24 cellular contexts compared by ENCODE assay signal in the genomic region with DNA sequence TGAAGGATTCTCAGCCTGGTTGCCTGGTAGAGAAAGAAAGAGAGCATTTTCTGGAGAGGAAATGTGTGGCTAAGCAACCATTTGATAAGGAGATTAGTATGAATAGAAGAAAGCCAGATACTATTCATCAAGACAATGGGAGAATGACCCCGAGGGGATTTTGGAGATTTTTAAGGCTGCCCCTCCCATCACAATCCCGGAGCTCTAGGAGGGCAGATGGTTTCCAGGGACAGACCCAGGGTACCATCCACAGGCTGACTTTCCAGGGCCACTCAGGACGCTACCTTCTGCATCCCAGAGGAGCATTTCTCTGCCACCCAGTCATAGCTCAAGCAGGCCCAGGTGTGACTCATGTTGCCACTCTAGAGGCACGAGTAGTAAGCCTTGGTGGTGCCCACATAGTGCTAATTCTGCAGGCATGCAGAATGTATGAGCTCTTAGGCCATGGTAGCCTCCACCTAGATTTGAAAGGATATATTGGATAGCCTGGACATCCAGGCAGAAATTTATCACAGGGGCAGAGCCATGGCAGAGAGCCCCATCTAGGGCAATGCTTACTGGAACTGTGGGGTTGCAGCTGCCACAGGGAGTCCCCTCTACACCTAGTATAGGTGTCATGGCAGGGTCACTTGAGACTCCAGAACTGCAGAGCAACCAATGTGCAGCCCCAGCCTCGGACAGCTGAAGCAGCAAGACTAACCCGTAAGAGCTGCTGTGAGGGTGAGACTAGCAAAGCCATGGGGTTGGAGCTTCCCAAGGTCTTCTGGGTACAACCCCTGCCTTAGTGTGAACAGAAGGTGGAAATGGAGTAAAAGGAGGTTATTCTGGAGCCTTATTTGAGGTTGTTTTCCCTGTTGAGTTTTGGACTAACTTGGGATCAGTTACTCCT.
A peak's percentile ranks its signal among the peaks of the same experiment; 100 is the strongest.
DNase-seq lines count a peak whose midpoint lies in the region; ATAC-seq and TF ChIP-seq lines count a peak whose summit lies in the region.
"Had no signal": no experiment of that assay in that cellular context is flagged by ENCODE, and none has a peak within 500 bp of the region (broad histone marks: within the 10 kb centered on the region; RNA-seq: fewer than 3 reads in every experiment).

No MANE protein-coding gene starts in this region.

- in situ Hi-C loops in brain microvascular endothelial cell (cut with HindIII; ENCODE audit: low pct_ligation_motif_present, low sequenced_read_pairs) = no loop called here

- no peak overlapping the region for H2AFZ ChIP-seq in GM23338

- peak; percentile 22 for DNase-seq in COLO829 (ENCODE audit: low spot score)
- DNase-seq in LoVo (ENCODE audit: low spot score) = peak; percentile 35
- DNase-seq in ecto neural progenitor cell (ENCODE audit: low spot score) = peak; percentile 56
- DNase-seq in nephron progenitor cell = no peak
- no peak for DNase-seq in right lobe of liver
- no peak for DNase-seq in GM23338 (ENCODE audit: low spot score)
- DNase-seq in amygdala (lab: John Stamatoyannopoulos, UW) = no peak
- DNase-seq in brain microvascular endothelial cell = no peak
- DNase-seq: activated naive CD4-positive, alpha-beta T cell treated with anti-CD3 and anti-CD28 coated beads, Interleukin-2, amount 50 U/mL, for 16 hours; gastrocnemius medialis; NCI-H1105 treated with DMSO at 0.1 percent for 48 hours; NCI-H187 treated with DMSO at 0.1 percent for 48 hours; NCI-H526; nucleus accumbens; psoas muscle; SIG-M5; sigmoid colon; stimulated activated CD4-positive, alpha-beta T cell treated with anti-CD3 and anti-CD28 coated beads, Interleukin-12 subunit alpha, Interleukin-12 subunit beta, amount 100 ng/mL, for 4 hours; stimulated activated CD4-positive, alpha-beta T cell treated with anti-CD3 and anti-CD28 coated beads, Interleukin-2, amount 100 ng/mL, for 48 hours; tibial artery had no signal

- no peak for TF ChIP-seq POLR2A in right lobe of liver (IDR thresholded peaks at IDR 0.05)

- no peak for ATAC-seq in right lobe of liver
- no peak for ATAC-seq in GM23338
- ATAC-seq: activated T-helper 17 cell treated with anti-CD3 and anti-CD28 coated beads, Interleukin-2, amount 50 U/mL, for 72 hours; gastrocnemius medialis had no signal

- H3K4me3 ChIP-seq in right lobe of liver = no peak overlapping the region
- no peak overlapping the region for H3K4me3 ChIP-seq in GM23338
- no peak overlapping the region for H3K4me3 ChIP-seq in brain microvascular endothelial cell (ENCODE audit: low read depth, low read length)
- H3K4me3 ChIP-seq: BLaER1, gastrocnemius medialis, psoas muscle, sigmoid colon, tibial artery had no signal

- H3F3A ChIP-seq in GM23338 (replicated peaks; ENCODE audit: low read depth) = no peaks in the 10 kb centered on the region

- H3K9me3 ChIP-seq in right lobe of liver = no peaks in the 10 kb centered on the region
- H3K9me3 ChIP-seq: gastrocnemius medialis, psoas muscle, tibial artery had no signal

- H3K27ac Mint-ChIP-seq in nephron progenitor cell = peak overlapping the region; percentile 27
- no peak overlapping the region for H3K27ac Mint-ChIP-seq in GM23338
- H3K27ac Mint-ChIP-seq: activated T-helper 17 cell treated with anti-CD3 and anti-CD28 coated beads, Interleukin-2, amount 50 U/mL, for 72 hours; brain; T-helper 2 cell treated with Interferon-gamma antibody and Interleukin-4, amounts not matched to agents 5 μg/mL and 100 μg/mL, for 36 hours had no signal

- H3K36me3 ChIP-seq in right lobe of liver (no peaks in the 10 kb centered on the region), GM23338 (ENCODE audit: insufficient read depth) (no peaks in the 10 kb centered on the region), brain microvascular endothelial cell (replicated peaks) (no peaks in the 10 kb centered on the region)
- H3K36me3 ChIP-seq: gastrocnemius medialis, sigmoid colon, tibial artery had no signal

- H3K79me2 ChIP-seq in GM23338 (replicated peaks; ENCODE audit: insufficient read depth) = no peaks in the 10 kb centered on the region

- no peaks in the 10 kb centered on the region; the same call in 1 of the 2 replicates for H3K9me2 ChIP-seq in GM23338 (ENCODE audit: insufficient read depth)

- H3K4me2 ChIP-seq in GM23338 = no peak overlapping the region
- H3K4me2 ChIP-seq: BLaER1 had no signal

- WGBS in right lobe of liver (ENCODE audit: insufficient coverage, low coverage, low lambda C conversion rate, missing lambda C conversion rate) = 100% methylated on average over 2 of the region's 6 CpGs

- intact Hi-C loops in right lobe of liver (cut with DNase I) = no loop called here

- H3K27me3 Mint-ChIP-seq in nephron progenitor cell (ENCODE audit: low read depth, poor library complexity) (no peaks in the 10 kb centered on the region), GM23338 (ENCODE audit: insufficient read depth, low read depth, poor library complexity) (peaks cover 2% of the 10 kb centered on the region)
- H3K27me3 Mint-ChIP-seq: activated T-helper 17 cell treated with anti-CD3 and anti-CD28 coated beads, Interleukin-2, amount 50 U/mL, for 72 hours; brain had no signal

- no peaks in the 10 kb centered on the region for H3K27me3 ChIP-seq in right lobe of liver
- no peaks in the 10 kb centered on the region for H3K27me3 ChIP-seq in GM23338 (ENCODE audit: insufficient read depth)
- no peaks in the 10 kb centered on the region for H3K27me3 ChIP-seq in brain microvascular endothelial cell (replicated peaks)
- H3K27me3 ChIP-seq: BLaER1, gastrocnemius medialis, sigmoid colon, tibial artery had no signal

- H3K4me3 Mint-ChIP-seq in nephron progenitor cell (no peak overlapping the region), GM23338 (no peak overlapping the region)
- H3K4me3 Mint-ChIP-seq: activated T-helper 17 cell treated with anti-CD3 and anti-CD28 coated beads, Interleukin-2, amount 50 U/mL, for 72 hours; brain; T-helper 2 cell treated with Interferon-gamma antibody and Interleukin-4, amounts not matched to agents 5 μg/mL and 100 μg/mL, for 36 hours had no signal

- H3K4me1 Mint-ChIP-seq in nephron progenitor cell (peaks cover 5% of the 10 kb centered on the region), GM23338 (peaks cover 6% of the 10 kb centered on the region)
- H3K4me1 Mint-ChIP-seq: activated T-helper 17 cell treated with anti-CD3 and anti-CD28 coated beads, Interleukin-2, amount 50 U/mL, for 72 hours had no signal

- TF ChIP-seq CTCF in nephron progenitor cell (IDR thresholded peaks at IDR 0.05) (no peak), right lobe of liver (IDR thresholded peaks at IDR 0.05) (no peak), GM23338 (conservative IDR thresholded peaks at IDR 0.05; ENCODE audit: low read depth in 2 of 2) (no peak), brain microvascular endothelial cell (IDR thresholded peaks at IDR 0.05; ENCODE audit: low read depth, low read length, missing control alignments) (no peak)

- H3K4me1 ChIP-seq in right lobe of liver (no peaks in the 10 kb centered on the region), GM23338 (ENCODE audit: insufficient read depth) (no peaks in the 10 kb centered on the region)
- H3K4me1 ChIP-seq: BLaER1, gastrocnemius medialis, psoas muscle, sigmoid colon, tibial artery had no signal

- H3K36me3 Mint-ChIP-seq in nephron progenitor cell (ENCODE audit: low read depth) (peaks cover 41% of the 10 kb centered on the region), GM23338 (ENCODE audit: low read depth) (peaks cover 7% of the 10 kb centered on the region)

- H4K20me1 ChIP-seq in GM23338 (replicated peaks; ENCODE audit: insufficient read depth) = no peaks in the 10 kb centered on the region
- H4K20me1 ChIP-seq: BLaER1 had no signal

- H3K9me3 Mint-ChIP-seq in nephron progenitor cell = peaks cover 59% of the 10 kb centered on the region
- peaks cover 19% of the 10 kb centered on the region for H3K9me3 Mint-ChIP-seq in GM23338
- H3K9me3 Mint-ChIP-seq: activated T-helper 17 cell treated with anti-CD3 and anti-CD28 coated beads, Interleukin-2, amount 50 U/mL, for 72 hours had no signal

- H3K27ac ChIP-seq in right lobe of liver (no peak overlapping the region), GM23338 (ENCODE audit: low read depth) (no peak overlapping the region), brain microvascular endothelial cell (no peak overlapping the region)
- H3K27ac ChIP-seq: BLaER1, gastrocnemius medialis, psoas muscle, sigmoid colon, tibial artery had no signal

Comparison
In these comparisons a context has a peak if more than half of its experiments do, and no peak if none do; other contexts are left out.
1. DNase-seq: peak in COLO829 (single experiment), LoVo (single experiment) and ecto neural progenitor cell (single experiment); none in nephron progenitor cell (single experiment), right lobe of liver (0 of 3), GM23338 (single experiment), amygdala (0 of 56) and brain microvascular endothelial cell (single experiment).